In genomic region chr7:92560602-92561001, GRCh38 we compare ENCODE assay signal across 1 cellular context.
TF ChIP-seq lines count a peak whose summit lies in the region.

No MANE protein-coding gene starts in this region.

TF ChIP-seq in K562, 482 proteins besides CTCF, POLR2A, EP300 and RAD21:
- TF ChIP-seq ZNF766 (CRISPR knock-in tag; conservative IDR thresholded peaks at IDR 0.05) (no peak), GTF2B (IDR thresholded peaks at IDR 0.05; ENCODE audit: extremely low read depth, insufficient read length) (no peak), MEF2D (tag; conservative IDR thresholded peaks at IDR 0.05; ENCODE audit: low read depth) (peak; percentile 93), IRF2 (CRISPR knock-in tag; IDR thresholded peaks at IDR 0.05) (no peak), ZNF124 (CRISPR knock-in tag; IDR thresholded peaks at IDR 0.05) (no peak), ZNF57 (CRISPR knock-in tag; IDR thresholded peaks at IDR 0.05) (no peak), ARID1B (IDR thresholded peaks at IDR 0.05) (peak; percentile 50; the same call in 1 of the 2 replicates), FOXJ2 (tag; IDR thresholded peaks at IDR 0.05) (peak; percentile 98), TFAM (CRISPR knock-in tag; conservative IDR thresholded peaks at IDR 0.05) (no peak), TEAD4 (IDR thresholded peaks at IDR 0.05; ENCODE audit: low read length) (peak; percentile 56), TEAD4 (CRISPR knock-in tag; IDR thresholded peaks at IDR 0.05; ENCODE audit: borderline replicate concordance) (no peak), NR2C1 (IDR thresholded peaks at IDR 0.05) (no peak), NR2C1 (tag; IDR thresholded peaks at IDR 0.05) (no peak), THRAP3 (IDR thresholded peaks at IDR 0.05; ENCODE audit: borderline replicate concordance) (no peak), NR2C2 (CRISPR knock-in tag; IDR thresholded peaks at IDR 0.05) (no peak), NR2C2 (tag; IDR thresholded peaks at IDR 0.05) (no peak), RBM39 (optimal IDR thresholded peaks at IDR 0.05; ENCODE audit: low read depth, low read length) (no peak), FOXA3 (CRISPR knock-in tag; conservative IDR thresholded peaks at IDR 0.05 in 1 of 2, IDR thresholded peaks at IDR 0.05 in 1 of 2) (peak in 1 of 2 experiments; percentile 61; a peak in 1 of 4 replicates), NFIX (CRISPR knock-in tag; IDR thresholded peaks at IDR 0.05; ENCODE audit: low read depth) (no peak), ZNF583 (CRISPR knock-in tag; IDR thresholded peaks at IDR 0.05) (no peak), CHCHD3 (CRISPR knock-in tag; IDR thresholded peaks at IDR 0.05) (no peak), RFX1 (IDR thresholded peaks at IDR 0.05) (peak; percentile 79), SMARCB1 (IDR thresholded peaks at IDR 0.05; ENCODE audit: insufficient read length, low read depth) (no peak), TCF3 (CRISPR knock-in tag; IDR thresholded peaks at IDR 0.05) (0 out of 2 replicates have a peak, but pooled peaks have one; percentile 21), POLR2AphosphoS2 (IDR thresholded peaks at IDR 0.05; ENCODE audit: low read length) (no peak)
- TF ChIP-seq, protein P1, sequence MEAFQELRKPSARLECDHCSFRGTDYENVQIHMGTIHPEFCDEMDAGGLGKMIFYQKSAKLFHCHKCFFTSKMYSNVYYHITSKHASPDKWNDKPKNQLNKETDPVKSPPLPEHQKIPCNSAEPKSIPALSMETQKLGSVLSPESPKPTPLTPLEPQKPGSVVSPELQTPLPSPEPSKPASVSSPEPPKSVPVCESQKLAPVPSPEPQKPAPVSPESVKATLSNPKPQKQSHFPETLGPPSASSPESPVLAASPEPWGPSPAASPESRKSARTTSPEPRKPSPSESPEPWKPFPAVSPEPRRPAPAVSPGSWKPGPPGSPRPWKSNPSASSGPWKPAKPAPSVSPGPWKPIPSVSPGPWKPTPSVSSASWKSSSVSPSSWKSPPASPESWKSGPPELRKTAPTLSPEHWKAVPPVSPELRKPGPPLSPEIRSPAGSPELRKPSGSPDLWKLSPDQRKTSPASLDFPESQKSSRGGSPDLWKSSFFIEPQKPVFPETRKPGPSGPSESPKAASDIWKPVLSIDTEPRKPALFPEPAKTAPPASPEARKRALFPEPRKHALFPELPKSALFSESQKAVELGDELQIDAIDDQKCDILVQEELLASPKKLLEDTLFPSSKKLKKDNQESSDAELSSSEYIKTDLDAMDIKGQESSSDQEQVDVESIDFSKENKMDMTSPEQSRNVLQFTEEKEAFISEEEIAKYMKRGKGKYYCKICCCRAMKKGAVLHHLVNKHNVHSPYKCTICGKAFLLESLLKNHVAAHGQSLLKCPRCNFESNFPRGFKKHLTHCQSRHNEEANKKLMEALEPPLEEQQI (IDR thresholded peaks at IDR 0.05): no peak
- TF ChIP-seq, protein P2, sequence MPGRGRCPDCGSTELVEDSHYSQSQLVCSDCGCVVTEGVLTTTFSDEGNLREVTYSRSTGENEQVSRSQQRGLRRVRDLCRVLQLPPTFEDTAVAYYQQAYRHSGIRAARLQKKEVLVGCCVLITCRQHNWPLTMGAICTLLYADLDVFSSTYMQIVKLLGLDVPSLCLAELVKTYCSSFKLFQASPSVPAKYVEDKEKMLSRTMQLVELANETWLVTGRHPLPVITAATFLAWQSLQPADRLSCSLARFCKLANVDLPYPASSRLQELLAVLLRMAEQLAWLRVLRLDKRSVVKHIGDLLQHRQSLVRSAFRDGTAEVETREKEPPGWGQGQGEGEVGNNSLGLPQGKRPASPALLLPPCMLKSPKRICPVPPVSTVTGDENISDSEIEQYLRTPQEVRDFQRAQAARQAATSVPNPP (IDR thresholded peaks at IDR 0.05; ENCODE audit: borderline replicate concordance, insufficient read depth, insufficient read length): no peak
